8 cellular contexts compared by ENCODE assay signal in the genomic region with DNA sequence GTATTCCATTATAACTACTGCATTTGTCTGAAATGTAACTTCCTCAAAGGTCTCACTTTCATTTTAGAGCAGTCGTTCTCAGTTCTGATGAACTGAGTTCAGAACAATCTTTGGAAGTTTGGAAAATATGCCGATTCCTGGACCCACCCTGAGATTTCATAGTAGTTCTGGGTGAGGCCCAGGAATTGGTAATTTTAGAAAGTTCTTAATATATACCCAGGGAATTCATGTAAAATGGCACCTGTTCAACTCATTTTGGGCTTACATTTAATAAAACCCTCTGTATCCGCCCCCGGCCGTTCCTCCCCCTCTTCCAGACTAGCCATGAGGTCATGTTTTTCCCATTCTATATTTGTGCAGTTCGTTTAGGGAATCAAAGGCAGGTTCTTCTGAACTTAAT. TPM values are rescaled to one million over a fixed set of nuclear protein-coding genes. Genes with fewer than 3 reads are reported as not detected.
DNase-seq lines count a peak whose midpoint lies in the region; ATAC-seq, FAIRE-seq and TF ChIP-seq lines count a peak whose summit lies in the region.

No MANE protein-coding gene starts in this region.

- no peak for FAIRE-seq in kidney (lab: Jason Lieb, UNC)

- TF ChIP-seq CTCF in SK-N-SH (IDR thresholded peaks at IDR 0.05) (no peak), kidney (IDR thresholded peaks at IDR 0.05; ENCODE audit: borderline replicate concordance, extremely low read depth, insufficient read depth) (no peak), testis (IDR thresholded peaks at IDR 0.05) (no peak)

- peaks cover 54% of the 10 kb centered on the region for H3K4me1 Mint-ChIP-seq in activated CD4-positive, alpha-beta memory T cell treated with anti-CD3 and anti-CD28 coated beads for 36 hours (ENCODE audit: low read depth)

- H3K9ac ChIP-seq in SK-N-SH, result peak overlapping the region; percentile 97
- no peak overlapping the region for H3K9ac ChIP-seq in kidney (ENCODE audit: low read length in 2 of 2)

- no peaks in the 10 kb centered on the region for H3K79me2 ChIP-seq in SK-N-SH (ENCODE audit: insufficient read depth)

- no peaks in the 10 kb centered on the region for H4K20me1 ChIP-seq in SK-N-SH (ENCODE audit: insufficient read depth)

- no peak for TF ChIP-seq EP300 in SK-N-SH (IDR thresholded peaks at IDR 0.05; ENCODE audit: borderline replicate concordance in 1 of 2, low read depth in 1 of 2, low read length in 1 of 2)

- H3K4me3 ChIP-seq in SK-N-SH (ENCODE audit: low read depth in 2 of 2, low read length in 1 of 2), result peak overlapping the region in 1 of 2 experiments; percentile 51; a peak in 2 of 4 replicates
- H3K4me3 ChIP-seq in kidney (ENCODE audit: low read length in 2 of 2), result peak overlapping the region in 1 of 2 donors; percentile 21
- no peak overlapping the region for H3K4me3 ChIP-seq in testis

- no peaks in the 10 kb centered on the region for H3K36me3 Mint-ChIP-seq in activated CD4-positive, alpha-beta memory T cell treated with anti-CD3 and anti-CD28 coated beads for 36 hours

- peaks cover 56% of the 10 kb centered on the region for H3F3A ChIP-seq in SK-N-SH (replicated peaks; ENCODE audit: insufficient read depth)

- no peaks in the 10 kb centered on the region for H3K9me3 Mint-ChIP-seq in activated CD4-positive, alpha-beta memory T cell treated with anti-CD3 and anti-CD28 coated beads for 36 hours

- peak overlapping the region; percentile 27 for H3K4me3 Mint-ChIP-seq in activated CD4-positive, alpha-beta memory T cell treated with anti-CD3 and anti-CD28 coated beads for 36 hours

- H3K36me3 ChIP-seq in SK-N-SH (replicated peaks in 1 of 2; ENCODE audit: control insufficient read depth in 1 of 2, insufficient read depth in 2 of 2, low read length in 1 of 2) (no peaks in the 10 kb centered on the region), kidney (ENCODE audit: control insufficient read depth in 1 of 2, insufficient read depth in 2 of 2, low read length in 2 of 2) (no peaks in the 10 kb centered on the region), testis (ENCODE audit: low read depth, missing control alignments) (no peaks in the 10 kb centered on the region)

- intact Hi-C loops in activated CD4-positive, alpha-beta memory T cell treated with anti-CD3 and anti-CD28 coated beads for 36 hours (cut with micrococcal nuclease), result no loop called here
- intact Hi-C loops in kidney (cut with DNase I), result loop anchor here (5.0 kb wide), 1 partner anchor 115 kb away; no protein-coding TSS in a partner anchor
- intact Hi-C loops in testis (cut with DNase I; ENCODE audit: low total_unique reads), result loop anchor here (5.0 to 10.0 kb wide), 2 partner anchors 95 to 183 kb away; a partner anchor contains a TSS

- no peak for ATAC-seq in SK-N-SH treated with all-trans-retinoic acid at 6 μM for 48 hours
- ATAC-seq in GM19324 (IDR thresholded peaks at IDR 0.05; ENCODE audit: low FRiP score, unreplicated experiment), result no peak
- no peak for ATAC-seq in HG03571 (IDR thresholded peaks at IDR 0.05; ENCODE audit: unreplicated experiment)

- H3K4me1 ChIP-seq in SK-N-SH (ENCODE audit: control insufficient read depth in 1 of 2, insufficient read depth in 2 of 2, low read depth in 1 of 2, low read length in 1 of 2) (peaks cover 14 to 74% of the 10 kb centered on the region in 2 experiments), kidney (ENCODE audit: control insufficient read depth in 1 of 2, insufficient read depth in 1 of 2, low read depth in 1 of 2, low read length in 2 of 2) (peaks cover 17 to 31% of the 10 kb centered on the region in 2 donors), testis (peaks cover 33% of the 10 kb centered on the region)

- no peak for TF ChIP-seq RAD21 in SK-N-SH (IDR thresholded peaks at IDR 0.05; ENCODE audit: low read length)

- CTCF ChIA-PET in SK-N-SH (lab: Yijun Ruan, JAX), result interaction anchor here (1.0 to 5.5 kb wide), 5 partner anchors 9 to 115 kb away, joined by 3 to 47 read pairs (median 5); no protein-coding TSS in a partner anchor
- CTCF ChIA-PET in activated CD4-positive, alpha-beta memory T cell treated with anti-CD3 and anti-CD28 coated beads for 36 hours (lab: Charles Lee), result interaction anchor here (1.1 to 6.0 kb wide), 5 partner anchors 98 to 112 kb away, joined by 3 to 173 read pairs (median 4); a partner anchor contains a TSS

- no peaks in the 10 kb centered on the region for H3K9me2 ChIP-seq in SK-N-SH

- TF ChIP-seq POLR2A in testis (IDR thresholded peaks at IDR 0.05), result no peak

- H3K27ac ChIP-seq in SK-N-SH (ENCODE audit: low read depth in 2 of 2, low read length in 1 of 2) (peak overlapping the region; percentile 65 to 100), kidney (ENCODE audit: low read depth in 2 of 2, low read length in 2 of 2) (peak overlapping the region; percentile 77 to 78), testis (peak overlapping the region; percentile 61 to 95)

- peak overlapping the region; percentile 40 for H3K27ac Mint-ChIP-seq in activated CD4-positive, alpha-beta memory T cell treated with anti-CD3 and anti-CD28 coated beads for 36 hours

- H2AFZ ChIP-seq in SK-N-SH (ENCODE audit: low read depth), result peak overlapping the region; percentile 76

- H3K27me3 ChIP-seq in SK-N-SH (ENCODE audit: insufficient read depth) (no peaks in the 10 kb centered on the region), testis (no peaks in the 10 kb centered on the region)

- POLR2A ChIA-PET in SK-N-SH (lab: Yijun Ruan, JAX), result no interaction called here
- POLR2A ChIA-PET in activated CD4-positive, alpha-beta memory T cell treated with anti-CD3 and anti-CD28 coated beads for 36 hours (lab: Charles Lee), result no interaction called here

- no peaks in the 10 kb centered on the region for H3K27me3 Mint-ChIP-seq in activated CD4-positive, alpha-beta memory T cell treated with anti-CD3 and anti-CD28 coated beads for 36 hours

- H3K4me2 ChIP-seq in SK-N-SH, result peak overlapping the region; percentile 70

- H3K9me3 ChIP-seq in SK-N-SH (no peaks in the 10 kb centered on the region), kidney (ENCODE audit: control insufficient read depth in 1 of 2, low read length in 2 of 2) (no peaks in the 10 kb centered on the region), testis (no peaks in the 10 kb centered on the region)

- DNase-seq in SK-N-SH (no peak), kidney (no peak), testis (no peak), GM19238 (ENCODE audit: insufficient read length, low spot score) (no peak)
- no peak for DNase-seq in activated CD4-positive, alpha-beta memory T cell treated with anti-CD3 and anti-CD28 coated beads for 36 hours

- WGBS in SK-N-SH (ENCODE audit: low lambda C conversion rate), result 76% methylated on average over 6 of the region's 6 CpGs
- WGBS in testis, 2 donors, result 24 to 36% methylated on average over 6 of the region's 6 CpGs

TF ChIP-seq in SK-N-SH, 30 proteins besides CTCF, POLR2A, EP300 and RAD21:
- TF ChIP-seq, protein P1, sequence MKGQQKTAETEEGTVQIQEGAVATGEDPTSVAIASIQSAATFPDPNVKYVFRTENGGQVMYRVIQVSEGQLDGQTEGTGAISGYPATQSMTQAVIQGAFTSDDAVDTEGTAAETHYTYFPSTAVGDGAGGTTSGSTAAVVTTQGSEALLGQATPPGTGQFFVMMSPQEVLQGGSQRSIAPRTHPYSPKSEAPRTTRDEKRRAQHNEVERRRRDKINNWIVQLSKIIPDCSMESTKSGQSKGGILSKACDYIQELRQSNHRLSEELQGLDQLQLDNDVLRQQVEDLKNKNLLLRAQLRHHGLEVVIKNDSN (IDR thresholded peaks at IDR 0.05; ENCODE audit: borderline replicate concordance, low read depth), result no peak
- TF ChIP-seq MEF2A (IDR thresholded peaks at IDR 0.05; ENCODE audit: borderline replicate concordance, low read depth) (no peak), SIN3A (IDR thresholded peaks at IDR 0.05; ENCODE audit: borderline replicate concordance, low read depth, low read length) (no peak), RFX5 (IDR thresholded peaks at IDR 0.05; ENCODE audit: low read length) (no peak), NRF1 (IDR thresholded peaks at IDR 0.05; ENCODE audit: low read depth, low read length) (no peak), EZH2phosphoT487 (IDR thresholded peaks at IDR 0.05; ENCODE audit: borderline replicate concordance, low read depth) (no peak), TEAD4 (IDR thresholded peaks at IDR 0.05; ENCODE audit: borderline replicate concordance, insufficient read depth) (no peak)

TF ChIP-seq in SK-N-SH treated with all-trans-retinoic acid at 6 μM for 48 hours, 23 proteins besides CTCF, POLR2A, EP300 and RAD21 (continues in another document):
- TF ChIP-seq TCF4 (CRISPR knock-in tag; IDR thresholded peaks at IDR 0.05; ENCODE audit: borderline replicate concordance) (no peak), ZNF8 (CRISPR knock-in tag; IDR thresholded peaks at IDR 0.05) (no peak), TOX (CRISPR knock-in tag; IDR thresholded peaks at IDR 0.05; ENCODE audit: borderline replicate concordance) (no peak), ZFP3 (CRISPR knock-in tag; IDR thresholded peaks at IDR 0.05) (no peak), SNAI2 (CRISPR knock-in tag; IDR thresholded peaks at IDR 0.05) (no peak)
- TF ChIP-seq, protein P2, sequence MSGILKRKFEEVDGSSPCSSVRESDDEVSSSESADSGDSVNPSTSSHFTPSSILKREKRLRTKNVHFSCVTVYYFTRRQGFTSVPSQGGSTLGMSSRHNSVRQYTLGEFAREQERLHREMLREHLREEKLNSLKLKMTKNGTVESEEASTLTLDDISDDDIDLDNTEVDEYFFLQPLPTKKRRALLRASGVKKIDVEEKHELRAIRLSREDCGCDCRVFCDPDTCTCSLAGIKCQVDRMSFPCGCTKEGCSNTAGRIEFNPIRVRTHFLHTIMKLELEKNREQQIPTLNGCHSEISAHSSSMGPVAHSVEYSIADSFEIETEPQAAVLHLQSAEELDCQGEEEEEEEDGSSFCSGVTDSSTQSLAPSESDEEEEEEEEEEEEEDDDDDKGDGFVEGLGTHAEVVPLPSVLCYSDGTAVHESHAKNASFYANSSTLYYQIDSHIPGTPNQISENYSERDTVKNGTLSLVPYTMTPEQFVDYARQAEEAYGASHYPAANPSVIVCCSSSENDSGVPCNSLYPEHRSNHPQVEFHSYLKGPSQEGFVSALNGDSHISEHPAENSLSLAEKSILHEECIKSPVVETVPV (CRISPR knock-in tag; IDR thresholded peaks at IDR 0.05), result no peak

RNA-seq across cellular contexts. Expression of a gene that starts 5.9 kb away (rescaled TPM):
- 0.39 and 0.68 TPM in 2 replicates for polyA plus RNA-seq in SK-N-SH (2012; rRNA removed)
- 0.49 and 0.93 TPM in 2 replicates for polyA plus RNA-seq in SK-N-SH (2012; cell fraction: cytosol; rRNA removed)
- 0.47 and 0.63 TPM in 2 replicates for polyA plus RNA-seq in SK-N-SH (2012; cell fraction: nucleus; rRNA removed)
- not detected for total RNA-seq in activated CD4-positive, alpha-beta memory T cell treated with anti-CD3 and anti-CD28 coated beads for 36 hours
- 0.19 TPM for total RNA-seq in kidney
- 0.34 TPM for polyA plus RNA-seq in kidney (ENCODE audit: insufficient read depth, low read depth, low replicate concordance)
- 100 to 1,000 TPM; 133 to 449 TPM for total RNA-seq in testis
- polyA plus RNA-seq in testis (ENCODE audit: insufficient read depth, low read depth, low replicate concordance), result 695 TPM

RNA-seq across cellular contexts. Expression of a gene that starts 53.3 kb away (rescaled TPM):
- 3.7 and 4.9 TPM in 2 replicates for polyA plus RNA-seq in SK-N-SH (2012; rRNA removed)
- polyA plus RNA-seq in SK-N-SH (2012; cell fraction: cytosol; rRNA removed), result 3.1 and 3.8 TPM in 2 replicates
- 2.2 and 3.4 TPM in 2 replicates for polyA plus RNA-seq in SK-N-SH (2012; cell fraction: nucleus; rRNA removed)
- 1 to 10 TPM; 6.8 TPM for total RNA-seq in activated CD4-positive, alpha-beta memory T cell treated with anti-CD3 and anti-CD28 coated beads for 36 hours
- 9.6 TPM for total RNA-seq in kidney
- 9.6 TPM for polyA plus RNA-seq in kidney (ENCODE audit: insufficient read depth, low read depth, low replicate concordance)
- 10 to 100 TPM; 11.0 to 13.2 TPM for total RNA-seq in testis
- 13.0 TPM for polyA plus RNA-seq in testis (ENCODE audit: insufficient read depth, low read depth, low replicate concordance)

Comparison
In these comparisons a context has a peak if more than half of its experiments do, and no peak if none do; other contexts are left out.
1. RNA of a gene that starts 5.9 kb away (total RNA-seq): 133 to 449 TPM in testis; 0.19 TPM in kidney (single experiment) and not detected in activated CD4-positive, alpha-beta memory T cell treated with anti-CD3 and anti-CD28 coated beads for 36 hours; every median in the first group is over 100 times any median in the second.
2. Peak in every context shown above with its lines, with median percentiles within 50 percentile points of each other: H3K27ac ChIP-seq.